In the genomic region with DNA sequence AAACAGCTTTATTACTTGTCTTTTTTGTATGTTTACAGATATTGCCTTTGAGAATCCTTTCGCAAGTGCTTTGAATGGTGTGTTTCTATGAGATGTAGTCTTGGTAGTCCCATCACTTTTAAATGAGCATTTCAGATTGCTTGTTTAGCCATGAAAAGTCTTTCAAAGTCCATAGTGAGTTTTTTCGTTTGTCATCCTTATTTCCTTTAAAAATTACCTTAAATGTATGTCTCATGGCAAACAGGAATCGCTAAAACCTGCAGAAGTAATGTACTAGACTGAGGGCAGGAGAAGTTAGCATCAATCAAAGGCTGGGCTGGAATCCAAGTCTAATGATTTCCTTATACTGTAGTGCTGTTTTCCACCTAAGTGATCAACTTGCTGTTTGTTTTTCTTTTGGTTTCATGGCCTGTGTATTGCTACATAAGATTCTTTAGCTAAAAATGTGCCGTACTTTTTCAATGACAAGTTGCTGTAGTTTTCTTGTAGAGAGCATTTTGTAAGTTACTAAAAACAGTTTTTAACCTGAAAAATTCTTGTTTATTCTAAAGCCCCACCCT, we compare ENCODE assay signal across 8 cellular contexts. TPM values are rescaled to one million over a fixed set of nuclear protein-coding genes. Genes with fewer than 3 reads are reported as not detected.
DNase-seq lines count a peak whose midpoint lies in the region; ATAC-seq and TF ChIP-seq lines count a peak whose summit lies in the region.

No MANE protein-coding gene starts in this region.

- H3K27ac Mint-ChIP-seq in activated B cell treated with CpG ODN at 0.5 μM for 24 hours = no peak overlapping the region

- ATAC-seq in activated B cell treated with CpG ODN at 0.5 μM for 24 hours (ENCODE audit: low read depth) (no peak), left lobe of liver (no peak), HG02678 (IDR thresholded peaks at IDR 0.05; ENCODE audit: unreplicated experiment) (no peak)

- CTCF ChIA-PET in activated B cell treated with CpG ODN at 0.5 μM for 24 hours (lab: Charles Lee) = no interaction called here

- H3K4me3 Mint-ChIP-seq in activated B cell treated with CpG ODN at 0.5 μM for 24 hours = peak overlapping the region; percentile 99

- H3K4me1 Mint-ChIP-seq in activated B cell treated with CpG ODN at 0.5 μM for 24 hours = peaks cover 23% of the 10 kb centered on the region

- peaks cover 12% of the 10 kb centered on the region for H3K36me3 Mint-ChIP-seq in activated B cell treated with CpG ODN at 0.5 μM for 24 hours (ENCODE audit: low read depth)

- TF ChIP-seq POLR2A in testis (IDR thresholded peaks at IDR 0.05) = no peak

- 34 to 39% methylated on average over 4 of the region's 4 CpGs for WGBS in testis, 2 donors

- H3K27me3 ChIP-seq in BLaER1 treated with 17β-estradiol and CSF1 and Interleukin-3, amounts not matched to agents 10 nM and 100 nM = no peaks in the 10 kb centered on the region
- H3K27me3 ChIP-seq in H7 (ENCODE audit: control insufficient read depth, insufficient read depth, low read length) (no peaks in the 10 kb centered on the region), iPS-15b (ENCODE audit: control insufficient read depth, insufficient read depth, low read length) (no peaks in the 10 kb centered on the region), testis (no peaks in the 10 kb centered on the region)

- H3K9me3 ChIP-seq in BLaER1 treated with 17β-estradiol and CSF1 and Interleukin-3, amounts not matched to agents 10 nM and 100 nM (replicated peaks in 1 of 11) = no peaks in the 10 kb centered on the region
- H3K9me3 ChIP-seq in iPS-15b (ENCODE audit: control insufficient read depth, insufficient read depth, low read length) (no peaks in the 10 kb centered on the region), testis (no peaks in the 10 kb centered on the region)

- no peaks in the 10 kb centered on the region for H3K9me3 Mint-ChIP-seq in activated B cell treated with CpG ODN at 0.5 μM for 24 hours

- intact Hi-C loops in activated B cell treated with CpG ODN at 0.5 μM for 24 hours (cut with micrococcal nuclease) (loop anchor here (2.0 to 10.0 kb wide), 2 partner anchors 844 to 1052 kb away; partner anchors contain the start of genes CEP55 and FRA10AC1), testis (cut with DNase I; ENCODE audit: low total_unique reads) (no loop called here)

- peak overlapping the region; percentile 70 to 98 (median 93) for H3K4me3 ChIP-seq in BLaER1 treated with 17β-estradiol and CSF1 and Interleukin-3, amounts not matched to agents 10 nM and 100 nM
- H3K4me3 ChIP-seq in H7 (ENCODE audit: insufficient read depth, low read depth, low read length) (peak overlapping the region; percentile 99), iPS-15b (ENCODE audit: low read depth, low read length) (peak overlapping the region; percentile 78), testis (peak overlapping the region; percentile 74 to 82)

- peaks cover 0 to 36% (median 14%) of the 10 kb centered on the region in 11 experiments; a peak in 8 of 22 replicates for H4K20me1 ChIP-seq in BLaER1 treated with 17β-estradiol and CSF1 and Interleukin-3, amounts not matched to agents 10 nM and 100 nM

- peaks cover 0 to 48% (median 30%) of the 10 kb centered on the region in 11 experiments; a peak in 14 of 22 replicates for H3K36me3 ChIP-seq in BLaER1 treated with 17β-estradiol and CSF1 and Interleukin-3, amounts not matched to agents 10 nM and 100 nM
- H3K36me3 ChIP-seq in H7 (replicated peaks; ENCODE audit: control insufficient read depth, insufficient read depth, low read length) (peaks cover 2% of the 10 kb centered on the region), iPS-15b (ENCODE audit: control insufficient read depth, insufficient read depth, low read length) (no peaks in the 10 kb centered on the region), testis (ENCODE audit: low read depth, missing control alignments) (no peaks in the 10 kb centered on the region)

- H3K4me2 ChIP-seq in BLaER1 treated with 17β-estradiol and CSF1 and Interleukin-3, amounts not matched to agents 10 nM and 100 nM = peak overlapping the region; percentile 76 to 93 (median 83)

- peaks cover 2% of the 10 kb centered on the region for H3K27me3 Mint-ChIP-seq in activated B cell treated with CpG ODN at 0.5 μM for 24 hours

- TF ChIP-seq CTCF in activated B cell treated with CpG ODN at 0.5 μM for 24 hours (IDR thresholded peaks at IDR 0.05) = no peak
- TF ChIP-seq CTCF in testis (IDR thresholded peaks at IDR 0.05) = no peak

- H3K4me1 ChIP-seq in BLaER1 treated with 17β-estradiol and CSF1 and Interleukin-3, amounts not matched to agents 10 nM and 100 nM = peaks cover 15 to 29% (median 22%) of the 10 kb centered on the region in 10 experiments
- H3K4me1 ChIP-seq in iPS-15b (ENCODE audit: control insufficient read depth, insufficient read depth, low read length) (peaks cover 4% of the 10 kb centered on the region), testis (peaks cover 5% of the 10 kb centered on the region)

- POLR2A ChIA-PET in activated B cell treated with CpG ODN at 0.5 μM for 24 hours (lab: Charles Lee) = interaction anchor here (1.0 kb wide), 2 partner anchors 184 to 845 kb away, joined by 3 to 4 read pairs; partner anchors contain the start of gene NOC3L

- peak overlapping the region; percentile 68 to 98 (median 93) for H3K9ac ChIP-seq in BLaER1 treated with 17β-estradiol and CSF1 and Interleukin-3, amounts not matched to agents 10 nM and 100 nM
- peak overlapping the region; percentile 82 for H3K9ac ChIP-seq in iPS-15b (ENCODE audit: low read depth, low read length)

- no peak for DNase-seq in H7
- DNase-seq in activated B cell treated with CpG ODN at 0.5 μM for 24 hours = no peak
- DNase-seq in testis = no peak
- no peak for DNase-seq in left lobe of liver (ENCODE audit: low spot score)
- no peak for DNase-seq in effector CD8-positive, alpha-beta T cell (lab: John Stamatoyannopoulos, UW)

- peak overlapping the region in 9 of 11 experiments; percentile 80 to 94 (median 93); a peak in 18 of 22 replicates for H3K27ac ChIP-seq in BLaER1 treated with 17β-estradiol and CSF1 and Interleukin-3, amounts not matched to agents 10 nM and 100 nM
- H3K27ac ChIP-seq in testis = no peak overlapping the region

RNA-seq across cellular contexts. Expression of gene HELLS, which starts 1.1 kb away (rescaled TPM):
- 131 and 187 TPM in 2 replicates for total RNA-seq in H7 (2014; rRNA removed; shearing (Covaris generic))
- total RNA-seq in activated B cell treated with CpG ODN at 0.5 μM for 24 hours = 23.8 and 27.3 TPM in 2 replicates
- 10 to 100 TPM; 47.4 to 72.8 TPM for total RNA-seq in testis
- polyA plus RNA-seq in testis (ENCODE audit: insufficient read depth, low read depth, low replicate concordance) = 13.0 TPM
- total RNA-seq in left lobe of liver = 1.6 TPM

Comparison
In these comparisons a context has a peak if more than half of its experiments do, and no peak if none do; other contexts are left out.
1. H3K27ac ChIP-seq: peak in BLaER1 treated with 17β-estradiol and CSF1 and Interleukin-3, amounts not matched to agents 10 nM and 100 nM (9 of 11); none in testis (0 of 2).
2. Peak in every context shown above with its lines, with median percentiles within 50 percentile points of each other: H3K4me3 ChIP-seq.